In the genomic region with DNA sequence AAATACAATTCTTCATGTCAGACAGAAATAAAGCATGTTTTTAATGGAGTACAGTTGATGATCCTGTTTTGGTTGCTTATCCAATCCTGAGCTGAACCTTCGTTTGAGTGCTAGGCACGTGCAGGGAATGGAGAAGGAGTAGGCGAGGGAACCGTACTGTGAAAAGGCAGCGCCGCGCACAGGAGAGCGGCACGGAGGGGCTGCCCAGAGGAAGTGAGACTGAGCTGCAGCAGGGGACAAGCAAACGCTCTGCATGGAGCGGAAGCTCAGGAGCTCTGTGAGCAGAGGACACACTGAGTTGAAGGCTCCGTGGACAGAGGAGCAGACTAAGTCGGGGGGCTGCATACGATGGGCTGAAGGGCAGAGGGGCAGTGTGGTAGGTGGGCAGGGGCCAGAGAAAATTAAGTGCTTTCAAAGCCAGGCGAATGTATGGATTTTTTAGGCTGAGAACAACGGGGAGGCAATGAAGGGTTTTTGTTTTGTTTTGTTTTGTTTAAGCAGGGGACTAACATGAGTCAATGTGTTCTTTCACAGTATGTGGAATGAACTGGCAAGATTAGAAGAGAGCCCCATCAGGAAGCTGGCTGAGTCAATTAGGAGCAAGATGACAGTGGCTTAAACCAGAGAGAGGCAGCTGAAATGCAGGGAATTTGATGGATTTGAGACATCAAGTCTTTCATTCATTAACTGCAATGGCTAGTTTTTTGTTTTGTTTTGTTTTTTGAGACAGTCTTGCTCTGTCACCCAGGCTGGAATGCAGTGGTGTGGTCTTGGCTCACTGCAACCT, we compare ENCODE assay signal across 1 cellular context.
TF ChIP-seq lines count a peak whose summit lies in the region.

No MANE protein-coding gene starts in this region.

TF ChIP-seq in GM12878, 131 proteins besides CTCF, POLR2A, EP300 and RAD21 (continued from another document and continues in another):
- TF ChIP-seq ZNF687 (IDR thresholded peaks at IDR 0.05) (no peak), MTA3 (IDR thresholded peaks at IDR 0.05; ENCODE audit: borderline replicate concordance, low read length) (no peak), ZZZ3 (IDR thresholded peaks at IDR 0.05; ENCODE audit: control insufficient read depth, insufficient read length, low read depth) (no peak), HDAC6 (IDR thresholded peaks at IDR 0.05; ENCODE audit: unreplicated experiment) (no peak), NR2C2 (IDR thresholded peaks at IDR 0.05; ENCODE audit: borderline replicate concordance, control insufficient read depth, insufficient read length, low read depth) (no peak), HDGF (IDR thresholded peaks at IDR 0.05) (no peak), GATAD2B (conservative IDR thresholded peaks at IDR 0.05; ENCODE audit: low read depth) (no peak), BCLAF1 (IDR thresholded peaks at IDR 0.05) (no peak), CHD1 (IDR thresholded peaks at IDR 0.05; ENCODE audit: low read depth, low read length) (no peak), JUNB (IDR thresholded peaks at IDR 0.05) (peak; percentile 75), CREB1 (IDR thresholded peaks at IDR 0.05; ENCODE audit: low read depth) (0 out of 2 replicates have a peak, but pooled peaks have one; percentile 11), MAX (IDR thresholded peaks at IDR 0.05; ENCODE audit: low read depth, low read length) (peak; percentile 62; the same call in 1 of the 2 replicates), ATF7 (IDR thresholded peaks at IDR 0.05; ENCODE audit: low read depth) (no peak), IKZF1 (conservative IDR thresholded peaks at IDR 0.05) (no peak), PRDM15 (CRISPR knock-in tag; IDR thresholded peaks at IDR 0.05) (no peak), SKIL (IDR thresholded peaks at IDR 0.05; ENCODE audit: low read depth, poor library complexity, severe bottlenecking) (no peak), ZBTB33 (IDR thresholded peaks at IDR 0.05) (no peak), CEBPB (IDR thresholded peaks at IDR 0.05; ENCODE audit: borderline replicate concordance in 1 of 2, low read depth in 2 of 2, low read length in 2 of 2) (no peak), PKNOX1 (IDR thresholded peaks at IDR 0.05) (no peak), EED (IDR thresholded peaks at IDR 0.05; ENCODE audit: low read depth) (peak; percentile 88), TCF7 (IDR thresholded peaks at IDR 0.05; ENCODE audit: borderline replicate concordance) (no peak), CHD2 (IDR thresholded peaks at IDR 0.05; ENCODE audit: borderline replicate concordance, low read depth, low read length) (no peak), SIN3A (IDR thresholded peaks at IDR 0.05; ENCODE audit: low read depth, low read length) (no peak), MYC (IDR thresholded peaks at IDR 0.05; ENCODE audit: insufficient read depth, insufficient read length, insufficient replicate concordance, low read length, severe bottlenecking) (no peak), JUND (IDR thresholded peaks at IDR 0.05; ENCODE audit: low read depth, low read length) (no peak), NR2C1 (IDR thresholded peaks at IDR 0.05) (no peak), ZBED1 (IDR thresholded peaks at IDR 0.05; ENCODE audit: borderline replicate concordance) (no peak), TCF12 (IDR thresholded peaks at IDR 0.05; ENCODE audit: low read depth, low read length) (no peak)
- TF ChIP-seq, protein P1, sequence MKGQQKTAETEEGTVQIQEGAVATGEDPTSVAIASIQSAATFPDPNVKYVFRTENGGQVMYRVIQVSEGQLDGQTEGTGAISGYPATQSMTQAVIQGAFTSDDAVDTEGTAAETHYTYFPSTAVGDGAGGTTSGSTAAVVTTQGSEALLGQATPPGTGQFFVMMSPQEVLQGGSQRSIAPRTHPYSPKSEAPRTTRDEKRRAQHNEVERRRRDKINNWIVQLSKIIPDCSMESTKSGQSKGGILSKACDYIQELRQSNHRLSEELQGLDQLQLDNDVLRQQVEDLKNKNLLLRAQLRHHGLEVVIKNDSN (IDR thresholded peaks at IDR 0.05; ENCODE audit: borderline replicate concordance, extremely low read length, insufficient read depth, low read depth, low read length), result no peak
